Comparison of ENCODE assay signal across 1 cellular context in the genomic region with DNA sequence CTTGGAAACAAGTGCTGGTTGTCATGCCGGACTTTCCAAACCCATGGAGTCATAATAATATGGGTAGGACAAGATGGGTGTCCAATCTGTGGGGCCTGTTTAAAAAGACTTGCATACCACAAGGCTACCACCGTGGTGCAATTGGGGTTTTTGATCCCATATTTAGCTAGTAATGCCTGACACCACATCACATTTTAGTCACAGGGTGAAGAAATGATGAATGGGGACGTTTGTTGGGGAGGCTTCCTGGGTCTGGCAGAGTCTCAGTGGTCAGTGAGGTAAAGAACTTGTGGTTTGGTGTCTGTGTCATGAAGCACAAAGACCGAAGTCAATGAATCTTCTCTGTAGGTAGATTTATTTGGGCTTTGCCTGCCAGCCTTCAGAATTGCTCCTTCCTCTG.
TF ChIP-seq lines count a peak whose summit lies in the region.

No MANE protein-coding gene starts in this region.

TF ChIP-seq in IMR-90, 13 proteins besides CTCF, POLR2A, EP300 and RAD21 (continued from another document):
- TF ChIP-seq, protein P1, sequence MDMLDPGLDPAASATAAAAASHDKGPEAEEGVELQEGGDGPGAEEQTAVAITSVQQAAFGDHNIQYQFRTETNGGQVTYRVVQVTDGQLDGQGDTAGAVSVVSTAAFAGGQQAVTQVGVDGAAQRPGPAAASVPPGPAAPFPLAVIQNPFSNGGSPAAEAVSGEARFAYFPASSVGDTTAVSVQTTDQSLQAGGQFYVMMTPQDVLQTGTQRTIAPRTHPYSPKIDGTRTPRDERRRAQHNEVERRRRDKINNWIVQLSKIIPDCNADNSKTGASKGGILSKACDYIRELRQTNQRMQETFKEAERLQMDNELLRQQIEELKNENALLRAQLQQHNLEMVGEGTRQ (IDR thresholded peaks at IDR 0.05; ENCODE audit: low read depth, low read length), result no peak
- no peak for TF ChIP-seq MAZ (IDR thresholded peaks at IDR 0.05; ENCODE audit: borderline replicate concordance, low read depth, low read length)
- TF ChIP-seq MXI1 (IDR thresholded peaks at IDR 0.05; ENCODE audit: borderline replicate concordance, low read depth, low read length), result no peak
- TF ChIP-seq SMC3 (IDR thresholded peaks at IDR 0.05; ENCODE audit: low read depth, low read length), result no peak
